1 cellular context compared by ENCODE assay signal in genomic region chr5:151406322-151406947, GRCh38.
TF ChIP-seq lines count a peak whose summit lies in the region.

No MANE protein-coding gene starts in this region.

TF ChIP-seq in K562, 482 proteins besides CTCF, POLR2A, EP300 and RAD21:
- TF ChIP-seq FOXP1 (CRISPR knock-in tag; IDR thresholded peaks at IDR 0.05) (no peak), PREB (CRISPR knock-in tag; IDR thresholded peaks at IDR 0.05) (0 out of 2 replicates have a peak, but pooled peaks have one; percentile 54), ZNF764 (CRISPR knock-in tag; IDR thresholded peaks at IDR 0.05; ENCODE audit: low read depth) (no peak), CTCFL (IDR thresholded peaks at IDR 0.05; ENCODE audit: borderline replicate concordance, insufficient read depth, low read depth, low read length, poor library complexity, severe bottlenecking) (peak; percentile 56), ZNF24 (IDR thresholded peaks at IDR 0.05) (no peak), ZBTB7A (IDR thresholded peaks at IDR 0.05; ENCODE audit: borderline replicate concordance, control insufficient read depth, low read depth, low read length) (no peak), ZKSCAN3 (CRISPR knock-in tag; IDR thresholded peaks at IDR 0.05) (no peak), ZBTB17 (CRISPR knock-in tag; IDR thresholded peaks at IDR 0.05) (no peak), CBX3 (IDR thresholded peaks at IDR 0.05; ENCODE audit: borderline replicate concordance in 1 of 2, low read length in 2 of 2) (0 out of 3 replicates have a peak, but pooled peaks of 1 of the 2 experiments have one; percentile 29), YY1 (IDR thresholded peaks at IDR 0.05; ENCODE audit: borderline replicate concordance in 1 of 3, control insufficient read depth in 1 of 3, extremely low read depth in 1 of 3, insufficient read depth in 3 of 3, insufficient read length in 1 of 3, insufficient replicate concordance in 2 of 3, low read depth in 1 of 3, low read length in 2 of 3) (peak in 1 of 3 experiments; percentile 36)
